1 cellular context compared by ENCODE assay signal in genomic region chrX:154516655-154517100, GRCh38.
TF ChIP-seq lines count a peak whose summit lies in the region.

No MANE protein-coding gene starts in this region.

TF ChIP-seq in HEK293, 187 proteins besides CTCF, POLR2A, EP300 and RAD21 (continued from another document and continues in another):
- TF ChIP-seq ZNF449 (tag by site-specific recombination; IDR thresholded peaks at IDR 0.05): no peak
- TF ChIP-seq TCF7L2 (IDR thresholded peaks at IDR 0.05; ENCODE audit: borderline replicate concordance, low read depth, low read length): no peak
- TF ChIP-seq ZNF248 (tag by site-specific recombination; IDR thresholded peaks at IDR 0.05): no peak
- TF ChIP-seq ZNF341 (tag by site-specific recombination; IDR thresholded peaks at IDR 0.05; ENCODE audit: low read depth): peak; percentile 36
- TF ChIP-seq ZNF221 (tag by site-specific recombination; IDR thresholded peaks at IDR 0.05; ENCODE audit: borderline replicate concordance): no peak
- no peak for TF ChIP-seq SALL2 (tag by site-specific recombination; IDR thresholded peaks at IDR 0.05; ENCODE audit: borderline replicate concordance)
- TF ChIP-seq ZNF626 (tag by site-specific recombination; IDR thresholded peaks at IDR 0.05): no peak
- no peak for TF ChIP-seq KLF7 (tag by site-specific recombination; IDR thresholded peaks at IDR 0.05; ENCODE audit: borderline replicate concordance)
- no peak for TF ChIP-seq ZNF76 (tag by site-specific recombination; IDR thresholded peaks at IDR 0.05; ENCODE audit: borderline replicate concordance, low read depth)
- no peak for TF ChIP-seq ZNF571 (tag by site-specific recombination; IDR thresholded peaks at IDR 0.05)
- TF ChIP-seq ZNF10 (tag by site-specific recombination; IDR thresholded peaks at IDR 0.05): no peak
- no peak for TF ChIP-seq ZNF777 (tag by site-specific recombination; IDR thresholded peaks at IDR 0.05; ENCODE audit: borderline replicate concordance)
- no peak for TF ChIP-seq ZNF704 (tag by site-specific recombination; IDR thresholded peaks at IDR 0.05)
- no peak for TF ChIP-seq ZNF48 (tag by site-specific recombination; IDR thresholded peaks at IDR 0.05)
- TF ChIP-seq EGR2 (tag by site-specific recombination; IDR thresholded peaks at IDR 0.05; ENCODE audit: low read depth): no peak
- TF ChIP-seq IKZF3 (tag by site-specific recombination; IDR thresholded peaks at IDR 0.05): no peak
- no peak for TF ChIP-seq ZBTB20 (tag by site-specific recombination; IDR thresholded peaks at IDR 0.05)
- TF ChIP-seq ZEB2 (tag by site-specific recombination; IDR thresholded peaks at IDR 0.05): 0 out of 2 replicates have a peak, but pooled peaks have one; percentile 16
- TF ChIP-seq MYNN (tag by site-specific recombination; IDR thresholded peaks at IDR 0.05; ENCODE audit: borderline replicate concordance): no peak
- no peak for TF ChIP-seq ZNF433 (tag by site-specific recombination; IDR thresholded peaks at IDR 0.05; ENCODE audit: low read depth)
- no peak for TF ChIP-seq ZSCAN16 (tag by site-specific recombination; IDR thresholded peaks at IDR 0.05)
- no peak for TF ChIP-seq MZF1 (tag by site-specific recombination; IDR thresholded peaks at IDR 0.05; ENCODE audit: borderline replicate concordance)
- TF ChIP-seq PBX3 (CRISPR knock-in tag; IDR thresholded peaks at IDR 0.05): no peak
- TF ChIP-seq ZNF837 (tag by site-specific recombination; IDR thresholded peaks at IDR 0.05): no peak
- TF ChIP-seq ZNF621 (tag by site-specific recombination; IDR thresholded peaks at IDR 0.05): no peak
- TF ChIP-seq PRDM10 (tag by site-specific recombination; IDR thresholded peaks at IDR 0.05): no peak
- no peak for TF ChIP-seq ZSCAN18 (tag by site-specific recombination; IDR thresholded peaks at IDR 0.05)
- no peak for TF ChIP-seq ZNF707 (tag by site-specific recombination; IDR thresholded peaks at IDR 0.05)
- 0 out of 2 replicates have a peak, but pooled peaks have one; percentile 5 for TF ChIP-seq ZBTB8A (tag by site-specific recombination; IDR thresholded peaks at IDR 0.05)
- TF ChIP-seq ZBTB6 (tag by site-specific recombination; IDR thresholded peaks at IDR 0.05): no peak
- TF ChIP-seq ZBTB26 (tag by site-specific recombination; optimal IDR thresholded peaks at IDR 0.05): no peak
- TF ChIP-seq ZNF302 (tag by site-specific recombination; IDR thresholded peaks at IDR 0.05; ENCODE audit: low read depth): no peak
- no peak for TF ChIP-seq ZNF138 (tag by site-specific recombination; IDR thresholded peaks at IDR 0.05; ENCODE audit: borderline replicate concordance)
- TF ChIP-seq ZSCAN23 (tag by site-specific recombination; IDR thresholded peaks at IDR 0.05): no peak
- TF ChIP-seq ZNF146 (tag by site-specific recombination; IDR thresholded peaks at IDR 0.05): no peak
- TF ChIP-seq KLF1 (tag by site-specific recombination; IDR thresholded peaks at IDR 0.05): 0 out of 2 replicates have a peak, but pooled peaks have one; percentile 22
- TF ChIP-seq GLIS2 (tag by site-specific recombination; IDR thresholded peaks at IDR 0.05): no peak
- TF ChIP-seq ZNF155 (tag by site-specific recombination; IDR thresholded peaks at IDR 0.05): no peak
- TF ChIP-seq ZBTB1 (tag by site-specific recombination; IDR thresholded peaks at IDR 0.05): no peak
- TF ChIP-seq ZNF223 (tag by site-specific recombination; IDR thresholded peaks at IDR 0.05): no peak
- no peak for TF ChIP-seq ZFP41 (tag by site-specific recombination; IDR thresholded peaks at IDR 0.05; ENCODE audit: borderline replicate concordance)
- 0 out of 2 replicates have a peak, but pooled peaks have one; percentile 21 for TF ChIP-seq SP7 (tag by site-specific recombination; IDR thresholded peaks at IDR 0.05)
- no peak for TF ChIP-seq ZNF623 (tag by site-specific recombination; IDR thresholded peaks at IDR 0.05)
- no peak for TF ChIP-seq ZNF239 (tag by site-specific recombination; IDR thresholded peaks at IDR 0.05)
- TF ChIP-seq ZNF202 (tag by site-specific recombination; IDR thresholded peaks at IDR 0.05; ENCODE audit: borderline replicate concordance): no peak
- no peak for TF ChIP-seq HOXC10 (CRISPR knock-in tag; IDR thresholded peaks at IDR 0.05)
- no peak for TF ChIP-seq ZNF404 (tag by site-specific recombination; IDR thresholded peaks at IDR 0.05)
- TF ChIP-seq ZNF518A (tag by site-specific recombination; conservative IDR thresholded peaks at IDR 0.05; ENCODE audit: low read depth): no peak
- TF ChIP-seq MEIS1 (CRISPR knock-in tag; IDR thresholded peaks at IDR 0.05; ENCODE audit: borderline replicate concordance): no peak
- no peak for TF ChIP-seq ZNF645 (tag by site-specific recombination; IDR thresholded peaks at IDR 0.05)
- TF ChIP-seq ZNF654 (tag by site-specific recombination; IDR thresholded peaks at IDR 0.05; ENCODE audit: low read depth): no peak
- no peak for TF ChIP-seq ZNF555 (tag by site-specific recombination; conservative IDR thresholded peaks at IDR 0.05)
- TF ChIP-seq ZNF335 (tag by site-specific recombination; conservative IDR thresholded peaks at IDR 0.05): peak; percentile 5; the same call in 1 of the 2 replicates
- no peak for TF ChIP-seq ZNF544 (tag by site-specific recombination; IDR thresholded peaks at IDR 0.05)
